In genomic region chr4:45668086-45668485, GRCh38 we compare ENCODE assay signal across 31 cellular contexts.
"Had no signal": no experiment of that assay in that cellular context is flagged by ENCODE, and none has a peak within 500 bp of the region (broad histone marks: within the 10 kb centered on the region; RNA-seq: fewer than 3 reads in every experiment).

No MANE protein-coding gene starts in this region.

- H3K4me1 ChIP-seq: left lung, lower lobe of right lung, testis, vagina had no signal

- H3K27ac ChIP-seq: left lung, lower lobe of right lung, neutrophil, ovary, skin epidermis, stomach, testis, thyroid gland, transverse colon, upper lobe of left lung, vagina had no signal

- H3K27me3 Mint-ChIP-seq: naive B cell; progenitor cell of endocrine pancreas; stimulated activated naive B cell treated with anti-CD40 and anti-IgM and Interleukin-4, amounts not matched to agents 10 μg/mL and 1 μg/mL and 100 μg/mL, for 72 hours had no signal

- H3K36me3 ChIP-seq: left lung, lower lobe of right lung, neutrophil, ovary, stomach, thyroid gland, transverse colon, upper lobe of left lung, vagina had no signal

- H3K9me3 ChIP-seq: left lung, lower lobe of right lung, neutrophil, ovary, stomach, testis, thyroid gland, transverse colon, upper lobe of left lung, vagina had no signal

- H3K4me3 ChIP-seq: left lung, lower lobe of right lung, ovary, skin epidermis, stomach, testis, thyroid gland, transverse colon, upper lobe of left lung, vagina had no signal

- H3K36me3 Mint-ChIP-seq: immature natural killer cell; mesothelial cell of epicardium; naive B cell; natural killer cell; stimulated activated naive B cell treated with anti-CD40 and anti-IgM and Interleukin-4, amounts not matched to agents 10 μg/mL and 1 μg/mL and 100 μg/mL, for 72 hours had no signal

- DNase-seq: hypothalamus; immature natural killer cell; kidney; left colon; left lung; lower lobe of right lung; mammary epithelial cell; mesenchymal stem cell; naive B cell; natural killer cell; occipital lobe; ovary; right cardiac atrium; stimulated activated CD4-positive, alpha-beta T cell treated with anti-CD3 and anti-CD28 coated beads, Interleukin-12 subunit alpha, Interleukin-12 subunit beta, amount 100 ng/mL, for 4 hours; stimulated activated CD4-positive, alpha-beta T cell treated with anti-CD3 and anti-CD28 coated beads, Interleukin-15, amount 100 ng/mL, for 24 hours; stimulated activated CD4-positive, alpha-beta T cell treated with anti-CD3 and anti-CD28 coated beads, Interleukin-2, amount 100 ng/mL, for 24 hours; stimulated activated CD4-positive, alpha-beta T cell treated with anti-CD3 and anti-CD28 coated beads, Interleukin-4, amount 100 ng/mL, for 1 hour; stimulated activated naive B cell treated with anti-CD40 and anti-IgM and Interleukin-4, amounts not matched to agents 10 μg/mL and 1 μg/mL and 100 μg/mL, for 72 hours; stimulated activated naive CD8-positive, alpha-beta T cell treated with anti-CD3 and anti-CD28 coated beads, Interleukin-15, Interleukin-2, amounts not matched to agents 100 U/mL and 50 U/mL, for 24 hours; stomach; testis; transverse colon; upper lobe of left lung had no signal

- H3K27me3 ChIP-seq: left lung, neutrophil, ovary, stomach, testis, thyroid gland, transverse colon, upper lobe of left lung, vagina had no signal

- H3K27ac Mint-ChIP-seq: immature natural killer cell; mesothelial cell of epicardium; naive B cell; natural killer cell; progenitor cell of endocrine pancreas; stimulated activated naive B cell treated with anti-CD40 and anti-IgM and Interleukin-4, amounts not matched to agents 10 μg/mL and 1 μg/mL and 100 μg/mL, for 72 hours had no signal

- H3K9me3 Mint-ChIP-seq: mesothelial cell of epicardium; neural crest cell; stimulated activated naive B cell treated with anti-CD40 and anti-IgM and Interleukin-4, amounts not matched to agents 10 μg/mL and 1 μg/mL and 100 μg/mL, for 72 hours had no signal

- H3K4me3 Mint-ChIP-seq: immature natural killer cell; mesothelial cell of epicardium; naive B cell; natural killer cell; neural crest cell; stimulated activated naive B cell treated with anti-CD40 and anti-IgM and Interleukin-4, amounts not matched to agents 10 μg/mL and 1 μg/mL and 100 μg/mL, for 72 hours had no signal

- H3K4me1 Mint-ChIP-seq: immature natural killer cell; naive B cell; natural killer cell; stimulated activated naive B cell treated with anti-CD40 and anti-IgM and Interleukin-4, amounts not matched to agents 10 μg/mL and 1 μg/mL and 100 μg/mL, for 72 hours had no signal

- ATAC-seq: left colon; left lung; lower lobe of right lung; natural killer cell; sciatic nerve; stimulated activated naive B cell treated with anti-CD40 and anti-IgM and Interleukin-4, amounts not matched to agents 10 μg/mL and 1 μg/mL and 100 μg/mL, for 72 hours; stimulated activated naive CD8-positive, alpha-beta T cell treated with anti-CD3 and anti-CD28 coated beads, Interleukin-15, Interleukin-2, amounts not matched to agents 100 U/mL and 50 U/mL, for 24 hours had no signal
